Comparison of ENCODE assay signal across 9 cellular contexts in the genomic region with DNA sequence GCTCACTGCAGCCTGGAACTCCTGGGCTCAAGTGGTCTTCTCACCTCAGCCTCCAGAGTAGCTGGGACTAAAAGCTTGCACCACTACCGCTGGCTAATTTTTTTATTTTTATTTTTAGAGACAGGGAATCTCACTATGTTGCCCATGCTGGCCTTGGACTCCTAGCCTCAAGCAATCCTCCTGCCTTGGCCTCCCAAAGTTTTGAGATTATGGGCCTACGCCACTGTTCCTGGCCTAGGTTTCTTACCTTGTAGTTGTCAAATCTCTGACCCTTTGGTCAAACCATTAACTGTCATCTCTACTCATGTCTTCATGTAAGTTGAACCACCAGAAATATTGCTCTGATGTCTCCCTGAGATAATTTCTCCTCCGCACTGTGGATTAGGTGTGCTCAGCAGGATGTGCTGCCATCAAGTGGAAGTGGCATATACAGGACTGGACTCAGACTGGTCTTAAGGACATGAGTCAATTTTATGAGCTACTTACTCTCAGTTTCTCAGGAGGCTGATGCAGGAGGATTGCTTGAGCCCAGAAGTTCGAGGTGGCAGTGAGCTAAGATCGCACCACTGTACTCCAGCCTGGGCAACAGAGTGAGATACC. TPM values are rescaled to one million over a fixed set of nuclear protein-coding genes. Genes with fewer than 3 reads are reported as not detected.
A peak's percentile ranks its signal among the peaks of the same experiment; 100 is the strongest.
DNase-seq lines count a peak whose midpoint lies in the region; ATAC-seq, FAIRE-seq and TF ChIP-seq lines count a peak whose summit lies in the region.
"Had no signal": no experiment of that assay in that cellular context is flagged by ENCODE, and none has a peak within 500 bp of the region (broad histone marks: within the 10 kb centered on the region; RNA-seq: fewer than 3 reads in every experiment).

No MANE protein-coding gene starts in this region.

- ATAC-seq in HG02852 (IDR thresholded peaks at IDR 0.05; ENCODE audit: unreplicated experiment), result no peak
- ATAC-seq in activated T-cell treated with anti-CD3 and anti-CD28 coated beads, Interleukin-2, amount 50 U/mL, for 4 hours, result no peak
- no peak for ATAC-seq in GM19455 (IDR thresholded peaks at IDR 0.05; ENCODE audit: unreplicated experiment)

- H3K4me1 Mint-ChIP-seq in activated T-cell treated with anti-CD3 and anti-CD28 coated beads, Interleukin-2, amount 50 U/mL, for 4 hours (ENCODE audit: low read depth), result no peaks in the 10 kb centered on the region

- DNase-seq in D721Med (ENCODE audit: insufficient read length, low spot score) (no peak), UCSD-AML1 (lab: John Stamatoyannopoulos, UW; ENCODE audit: unreplicated experiment) (peak; percentile 9), keratinocyte (ENCODE audit: low read depth, low spot score) (peak; percentile 15)
- DNase-seq in activated T-cell treated with anti-CD3 and anti-CD28 coated beads, Interleukin-2, amount 50 U/mL, for 4 hours, result no peak
- no peak for DNase-seq in stimulated activated CD4-positive, alpha-beta T cell treated with anti-CD3 and anti-CD28 coated beads, Interleukin-2, amount 100 ng/mL, for 24 hours
- DNase-seq: thyroid gland had no signal

- peak overlapping the region; percentile 5 for H2AFZ ChIP-seq in keratinocyte (ENCODE audit: control insufficient read depth, low read length)

- H3K9me3 ChIP-seq in keratinocyte (ENCODE audit: control insufficient read depth, low read depth, low read length), result no peaks in the 10 kb centered on the region
- H3K9me3 ChIP-seq: thyroid gland had no signal

- H4K20me1 ChIP-seq in keratinocyte (ENCODE audit: control insufficient read depth, extremely low read depth, insufficient read depth, low read length), result no peaks in the 10 kb centered on the region

- H3K36me3 ChIP-seq in keratinocyte (ENCODE audit: control insufficient read depth in 2 of 2, extremely low read depth in 1 of 2, insufficient read depth in 2 of 2, low read length in 2 of 2), result no peaks in the 10 kb centered on the region

- dilution Hi-C loops in keratinocyte (cut with MboI; ENCODE audit: extremely low pct_ligation_motif_present, low sequenced_read_pairs), result no loop called here

- H3K9me1 ChIP-seq in keratinocyte (ENCODE audit: control insufficient read depth, extremely low read depth, insufficient read depth, low read length), result no peaks in the 10 kb centered on the region

- peaks cover 12% of the 10 kb centered on the region for H3K36me3 Mint-ChIP-seq in activated T-cell treated with anti-CD3 and anti-CD28 coated beads, Interleukin-2, amount 50 U/mL, for 4 hours (ENCODE audit: insufficient read depth)

- H3K27ac ChIP-seq in keratinocyte (ENCODE audit: control insufficient read depth, insufficient read depth, low read length), result peak overlapping the region; percentile 31
- H3K27ac ChIP-seq: thyroid gland had no signal

- H3K27me3 Mint-ChIP-seq in activated T-cell treated with anti-CD3 and anti-CD28 coated beads, Interleukin-2, amount 50 U/mL, for 4 hours (ENCODE audit: low read depth), result no peaks in the 10 kb centered on the region

- H3K9me3 Mint-ChIP-seq in activated T-cell treated with anti-CD3 and anti-CD28 coated beads, Interleukin-2, amount 50 U/mL, for 4 hours, result no peaks in the 10 kb centered on the region

- TF ChIP-seq EP300 in Ishikawa (IDR thresholded peaks at IDR 0.05; ENCODE audit: borderline replicate concordance), result no peak

- no peaks in the 10 kb centered on the region for H3K79me2 ChIP-seq in keratinocyte (ENCODE audit: control insufficient read depth, insufficient read depth, low read length)

- H3K4me1 ChIP-seq in keratinocyte (ENCODE audit: control insufficient read depth, extremely low read depth, insufficient read depth, low read length), result peaks cover 19% of the 10 kb centered on the region
- H3K4me1 ChIP-seq: thyroid gland had no signal

- H3K4me3 Mint-ChIP-seq in activated T-cell treated with anti-CD3 and anti-CD28 coated beads, Interleukin-2, amount 50 U/mL, for 4 hours, result no peak overlapping the region

- H3K9ac ChIP-seq in keratinocyte (ENCODE audit: control insufficient read depth, extremely low read depth, insufficient read depth, low read length), result no peak overlapping the region

- H3K27me3 ChIP-seq in keratinocyte (ENCODE audit: control insufficient read depth, extremely low read depth, insufficient read depth, low read length), result no peaks in the 10 kb centered on the region
- H3K27me3 ChIP-seq: thyroid gland had no signal

- TF ChIP-seq CTCF in D721Med (IDR thresholded peaks at IDR 0.05; ENCODE audit: insufficient read depth, missing control alignments) (peak; percentile 38), keratinocyte (optimal IDR thresholded peaks at IDR 0.05 in 1 of 3, IDR thresholded peaks at IDR 0.05 in 1 of 3, conservative IDR thresholded peaks at IDR 0.05 in 1 of 3; ENCODE audit: extremely low read depth in 1 of 3, insufficient read depth in 2 of 3, low read length in 3 of 3) (peak; percentile 34 to 78 (median 39))

- H3K4me3 ChIP-seq in keratinocyte (ENCODE audit: control insufficient read depth in 2 of 3, extremely low read depth in 1 of 3, insufficient read depth in 2 of 3, low read depth in 1 of 3, low read length in 3 of 3), result peak overlapping the region in 1 of 3 experiments; percentile 7
- H3K4me3 ChIP-seq: thyroid gland had no signal

- FAIRE-seq in D721Med (lab: Jason Lieb, UNC) (no peak), keratinocyte (lab: Jason Lieb, UNC) (peak; percentile 78)

- TF ChIP-seq RAD21 in Ishikawa (IDR thresholded peaks at IDR 0.05; ENCODE audit: low read depth), result peak; percentile 22; the same call in 1 of the 2 replicates

- H3K4me2 ChIP-seq in keratinocyte (ENCODE audit: control insufficient read depth, extremely low read depth, insufficient read depth, low read depth, low read length), result peak overlapping the region; percentile 69

TF ChIP-seq in Ishikawa, 13 proteins besides CTCF, POLR2A, EP300 and RAD21 (continues in another document):
- TF ChIP-seq CREB1 (IDR thresholded peaks at IDR 0.05; ENCODE audit: low read depth), result no peak
- TF ChIP-seq, protein P1, sequence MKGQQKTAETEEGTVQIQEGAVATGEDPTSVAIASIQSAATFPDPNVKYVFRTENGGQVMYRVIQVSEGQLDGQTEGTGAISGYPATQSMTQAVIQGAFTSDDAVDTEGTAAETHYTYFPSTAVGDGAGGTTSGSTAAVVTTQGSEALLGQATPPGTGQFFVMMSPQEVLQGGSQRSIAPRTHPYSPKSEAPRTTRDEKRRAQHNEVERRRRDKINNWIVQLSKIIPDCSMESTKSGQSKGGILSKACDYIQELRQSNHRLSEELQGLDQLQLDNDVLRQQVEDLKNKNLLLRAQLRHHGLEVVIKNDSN (IDR thresholded peaks at IDR 0.05), result no peak
- TF ChIP-seq, protein P2, sequence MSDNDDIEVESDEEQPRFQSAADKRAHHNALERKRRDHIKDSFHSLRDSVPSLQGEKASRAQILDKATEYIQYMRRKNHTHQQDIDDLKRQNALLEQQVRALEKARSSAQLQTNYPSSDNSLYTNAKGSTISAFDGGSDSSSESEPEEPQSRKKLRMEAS (IDR thresholded peaks at IDR 0.05), result no peak
- no peak for TF ChIP-seq YY1 (IDR thresholded peaks at IDR 0.05; ENCODE audit: low read depth)
- TF ChIP-seq TAF1 (IDR thresholded peaks at IDR 0.05; ENCODE audit: low read depth), result no peak
- no peak for TF ChIP-seq NFIC (IDR thresholded peaks at IDR 0.05)
- TF ChIP-seq ZBTB7A (IDR thresholded peaks at IDR 0.05; ENCODE audit: low read depth), result no peak
- no peak for TF ChIP-seq EGR1 (IDR thresholded peaks at IDR 0.05)
- no peak for TF ChIP-seq TEAD4 (IDR thresholded peaks at IDR 0.05)
- no peak for TF ChIP-seq FOXM1 (IDR thresholded peaks at IDR 0.05; ENCODE audit: borderline replicate concordance, low read depth)

RNA-seq across cellular contexts. Expression of a gene that starts 28.5 kb away (rescaled TPM):
- polyA plus RNA-seq in keratinocyte, result 23.8 to 35.4 TPM (median 33.1 TPM) in 3 replicates
- 17.5 TPM for polyA plus RNA-seq in keratinocyte (2011; ENCODE audit: low read depth)
- polyA plus RNA-seq in keratinocyte (2011; cell fraction: cytosol; rRNA removed), result 16.8 and 31.6 TPM in 2 replicates
- polyA plus RNA-seq in keratinocyte (2011; cell fraction: nucleus; rRNA removed), result 24.2 and 38.5 TPM in 2 replicates
- 17.6 and 25.2 TPM in 2 replicates for polyA plus RNA-seq in keratinocyte (2012; ENCODE audit: low replicate concordance)
- polyA minus RNA-seq in keratinocyte, result 3.5 to 10.4 TPM (median 5.5 TPM) in 3 replicates
- polyA minus RNA-seq in keratinocyte (2011; cell fraction: cytosol; rRNA and poly(A)+ RNA removed), result 5.2 TPM
- polyA minus RNA-seq in keratinocyte (2011; cell fraction: nucleus; rRNA and poly(A)+ RNA removed), result 7.9 and 11.4 TPM in 2 replicates
- total RNA-seq in activated T-cell treated with anti-CD3 and anti-CD28 coated beads, Interleukin-2, amount 50 U/mL, for 4 hours, result 10 to 100 TPM; 23.2 to 26.3 (median 26.2) TPM

RNA-seq across cellular contexts. Expression of a gene that starts 37.7 kb away (rescaled TPM):
- polyA plus RNA-seq in keratinocyte, result 1.1 to 2.4 TPM (median 1.5 TPM) in 3 replicates
- polyA plus RNA-seq in keratinocyte (2011; ENCODE audit: low read depth), result 2.2 TPM
- 0.82 and 1.1 TPM in 2 replicates for polyA plus RNA-seq in keratinocyte (2011; cell fraction: cytosol; rRNA removed)
- polyA plus RNA-seq in keratinocyte (2011; cell fraction: nucleus; rRNA removed), result 0.73 and 2.3 TPM in 2 replicates
- polyA plus RNA-seq in keratinocyte (2012; ENCODE audit: low replicate concordance), result 1.1 and 1.4 TPM in 2 replicates
- polyA minus RNA-seq in keratinocyte, result 0.89 to 1.2 TPM in 2 of 3 replicates, not detected in the other
- not detected for polyA minus RNA-seq in keratinocyte (2011; cell fraction: cytosol; rRNA and poly(A)+ RNA removed)
- polyA minus RNA-seq in keratinocyte (2011; cell fraction: nucleus; rRNA and poly(A)+ RNA removed), result 0.95 and 1.9 TPM in 2 replicates
- total RNA-seq in activated T-cell treated with anti-CD3 and anti-CD28 coated beads, Interleukin-2, amount 50 U/mL, for 4 hours, result 1 to 10 TPM in 1 of 3 donors, under 1 TPM in 2; 0.51 to 1.2 (median 0.53) TPM

RNA-seq across cellular contexts. Expression of a gene that starts 37.8 kb away (rescaled TPM):
- polyA plus RNA-seq in keratinocyte, result 22.6 to 31.5 TPM (median 23.7 TPM) in 3 replicates
- polyA plus RNA-seq in keratinocyte (2011; ENCODE audit: low read depth), result 44.1 TPM
- 14.7 and 32.8 TPM in 2 replicates for polyA plus RNA-seq in keratinocyte (2011; cell fraction: cytosol; rRNA removed)
- 22.4 and 31.2 TPM in 2 replicates for polyA plus RNA-seq in keratinocyte (2011; cell fraction: nucleus; rRNA removed)
- 20.9 and 24.5 TPM in 2 replicates for polyA plus RNA-seq in keratinocyte (2012; ENCODE audit: low replicate concordance)
- 20.9 to 47.6 TPM (median 25.0 TPM) in 3 replicates for polyA minus RNA-seq in keratinocyte
- 24.4 TPM for polyA minus RNA-seq in keratinocyte (2011; cell fraction: cytosol; rRNA and poly(A)+ RNA removed)
- 30.4 and 47.9 TPM in 2 replicates for polyA minus RNA-seq in keratinocyte (2011; cell fraction: nucleus; rRNA and poly(A)+ RNA removed)
- total RNA-seq in activated T-cell treated with anti-CD3 and anti-CD28 coated beads, Interleukin-2, amount 50 U/mL, for 4 hours, result 10 to 100 TPM; 32.2 to 37.5 (median 34.4) TPM

Comparison
In these comparisons a context has a peak if more than half of its experiments do, and no peak if none do; other contexts are left out.
1. DNase-seq: peak in UCSD-AML1 (single experiment) and keratinocyte (single experiment); none in D721Med (single experiment), activated T-cell treated with anti-CD3 and anti-CD28 coated beads, Interleukin-2, amount 50 U/mL, for 4 hours (single experiment) and stimulated activated CD4-positive, alpha-beta T cell treated with anti-CD3 and anti-CD28 coated beads, Interleukin-2, amount 100 ng/mL, for 24 hours (0 of 2).